ENCODE assay signal across 18 cellular contexts in the genomic region with DNA sequence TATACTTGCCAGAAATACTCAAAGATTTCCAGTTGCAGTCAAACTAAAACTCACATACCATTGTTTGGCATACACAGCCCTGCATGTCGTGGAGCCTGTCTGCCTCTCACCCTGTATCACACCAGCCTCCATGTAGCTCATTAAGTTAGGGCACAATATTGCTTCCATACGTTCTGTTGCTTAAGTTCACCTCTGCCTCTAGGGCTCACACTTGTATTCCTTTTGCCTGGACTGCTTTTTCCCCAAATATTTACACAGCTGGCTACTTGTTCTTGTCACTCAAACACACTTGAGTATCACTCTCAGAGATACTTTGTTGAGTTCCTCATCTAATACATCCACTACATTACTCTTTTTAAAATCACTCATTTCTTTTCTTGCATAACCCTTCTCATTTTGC.
DNase-seq lines count a peak whose midpoint lies in the region; ATAC-seq and TF ChIP-seq lines count a peak whose summit lies in the region.
"Had no signal": no experiment of that assay in that cellular context is flagged by ENCODE, and none has a peak within 500 bp of the region (broad histone marks: within the 10 kb centered on the region; RNA-seq: fewer than 3 reads in every experiment).

No MANE protein-coding gene starts in this region.

- TF ChIP-seq CTCF in mucosa of descending colon (IDR thresholded peaks at IDR 0.05) (no peak), vagina (IDR thresholded peaks at IDR 0.05) (no peak), SK-N-SH (IDR thresholded peaks at IDR 0.05) (no peak), mammary epithelial cell (conservative IDR thresholded peaks at IDR 0.05 in 1 of 2, IDR thresholded peaks at IDR 0.05 in 1 of 2; ENCODE audit: extremely low read depth in 1 of 2, insufficient read depth in 1 of 2, low read depth in 1 of 2, low read length in 2 of 2) (no peak)

- 14% methylated on average over 2 of the region's 2 CpGs for WGBS in SK-N-SH (ENCODE audit: low lambda C conversion rate)
- WGBS in mammary epithelial cell (ENCODE audit: low coverage, missing lambda C conversion rate) = 19% methylated on average over 2 of the region's 2 CpGs

- no peak for TF ChIP-seq POLR2A in vagina (IDR thresholded peaks at IDR 0.05)

- no peaks in the 10 kb centered on the region for H3K9me3 ChIP-seq in mucosa of descending colon
- no peaks in the 10 kb centered on the region for H3K9me3 ChIP-seq in vagina
- H3K9me3 ChIP-seq in SK-N-SH = no peaks in the 10 kb centered on the region
- H3K9me3 ChIP-seq in mammary epithelial cell (replicated peaks; ENCODE audit: insufficient read depth, low read length) = no peaks in the 10 kb centered on the region
- H3K9me3 ChIP-seq: upper lobe of left lung had no signal

- H3K27ac ChIP-seq in vagina (no peak overlapping the region), SK-N-SH (ENCODE audit: low read depth in 2 of 2, low read length in 1 of 2) (no peak overlapping the region), mammary epithelial cell (ENCODE audit: insufficient read depth, low read depth, low read length) (no peak overlapping the region)
- H3K27ac ChIP-seq: BLaER1 treated with 17β-estradiol and CSF1 and Interleukin-3, amounts not matched to agents 10 nM and 100 nM; foreskin keratinocyte; upper lobe of left lung had no signal

- H3K4me1 ChIP-seq in mucosa of descending colon (ENCODE audit: low read depth) (peaks cover 8% of the 10 kb centered on the region), vagina (no peaks in the 10 kb centered on the region), SK-N-SH (ENCODE audit: control insufficient read depth in 1 of 2, insufficient read depth in 2 of 2, low read depth in 1 of 2, low read length in 1 of 2) (peaks cover 0 to 2% of the 10 kb centered on the region in 2 experiments; a peak in 1 of 4 replicates), mammary epithelial cell (ENCODE audit: insufficient read depth, low read length) (no peaks in the 10 kb centered on the region)
- H3K4me1 ChIP-seq: foreskin keratinocyte, upper lobe of left lung had no signal

- no peak overlapping the region for H3K4me2 ChIP-seq in SK-N-SH
- H3K4me2 ChIP-seq in mammary epithelial cell (ENCODE audit: insufficient read depth, low read depth, low read length) = no peak overlapping the region
- H3K4me2 ChIP-seq: BLaER1 treated with 17β-estradiol and CSF1 and Interleukin-3, amounts not matched to agents 10 nM and 100 nM had no signal

- H3K36me3 ChIP-seq in mucosa of descending colon (ENCODE audit: low read depth) = no peaks in the 10 kb centered on the region
- H3K36me3 ChIP-seq in vagina = no peaks in the 10 kb centered on the region
- H3K36me3 ChIP-seq in SK-N-SH (replicated peaks in 1 of 2; ENCODE audit: control insufficient read depth in 1 of 2, insufficient read depth in 2 of 2, low read length in 1 of 2) = no peaks in the 10 kb centered on the region
- no peaks in the 10 kb centered on the region for H3K36me3 ChIP-seq in mammary epithelial cell (ENCODE audit: insufficient read depth, low read length)
- H3K36me3 ChIP-seq: BLaER1 treated with 17β-estradiol and CSF1 and Interleukin-3, amounts not matched to agents 10 nM and 100 nM; upper lobe of left lung had no signal

- H2AFZ ChIP-seq in SK-N-SH (ENCODE audit: low read depth) (no peak overlapping the region), mammary epithelial cell (ENCODE audit: low read depth, low read length) (no peak overlapping the region)

- DNase-seq in NCI-H146 (lab: John Stamatoyannopoulos, UW) = peak; percentile 17
- DNase-seq in NCI-H146 treated with DMSO at 0.1 percent for 48 hours (lab: John Stamatoyannopoulos, UW; ENCODE audit: unreplicated experiment) = no peak
- peak; percentile 35 for DNase-seq in NCI-H1436 (lab: John Stamatoyannopoulos, UW)
- peak; percentile 87 for DNase-seq in NCI-H69 (lab: John Stamatoyannopoulos, UW)
- no peak for DNase-seq in mucosa of descending colon
- DNase-seq in vagina (ENCODE audit: extremely low spot score in 2 of 2) = no peak
- no peak for DNase-seq in SK-N-SH
- no peak for DNase-seq in mammary epithelial cell
- DNase-seq: activated CD4-positive, alpha-beta T cell treated with anti-CD3 and anti-CD28 coated beads, Interleukin-2, amount 50 U/mL, for 48 hours; activated T-cell treated with anti-CD3 and anti-CD28 coated beads, Interleukin-2, amount 50 U/mL, for 24 hours; EL; foreskin keratinocyte; NCI-H524 treated with DMSO at 0.1 percent for 48 hours; stimulated activated CD4-positive, alpha-beta T cell treated with anti-CD3 and anti-CD28 coated beads, Interleukin-15, amount 100 ng/mL, for 24 hours; SW 1271; upper lobe of left lung had no signal

- intact Hi-C loops in mucosa of descending colon (cut with DNase I, micrococcal nuclease) = no loop called here
- intact Hi-C loops in vagina (cut with DNase I) = no loop called here
- intact Hi-C loops in mammary epithelial cell (cut with micrococcal nuclease) = no loop called here

- dilution Hi-C loops in mammary epithelial cell (cut with HindIII; ENCODE audit: low sequenced_read_pairs) = loop anchor here (5.0 kb wide), 1 partner anchor 83 kb away; no protein-coding TSS in a partner anchor

- no peaks in the 10 kb centered on the region for H3F3A ChIP-seq in SK-N-SH (replicated peaks; ENCODE audit: insufficient read depth)

- no peaks in the 10 kb centered on the region for H4K20me1 ChIP-seq in SK-N-SH (ENCODE audit: insufficient read depth)
- no peaks in the 10 kb centered on the region for H4K20me1 ChIP-seq in mammary epithelial cell (ENCODE audit: insufficient read depth, low read length)

- TF ChIP-seq EP300 in SK-N-SH (IDR thresholded peaks at IDR 0.05; ENCODE audit: borderline replicate concordance in 1 of 2, low read depth in 1 of 2, low read length in 1 of 2) = no peak

- H3K9me2 ChIP-seq in SK-N-SH = no peaks in the 10 kb centered on the region

- no peaks in the 10 kb centered on the region for H3K79me2 ChIP-seq in SK-N-SH (ENCODE audit: insufficient read depth)
- H3K79me2 ChIP-seq in mammary epithelial cell (ENCODE audit: insufficient read depth, low read length) = no peaks in the 10 kb centered on the region

- H3K27me3 ChIP-seq in vagina (no peaks in the 10 kb centered on the region), SK-N-SH (ENCODE audit: insufficient read depth) (no peaks in the 10 kb centered on the region), mammary epithelial cell (ENCODE audit: insufficient read depth, low read length) (peaks cover 2% of the 10 kb centered on the region)
- H3K27me3 ChIP-seq: foreskin keratinocyte, upper lobe of left lung had no signal

- TF ChIP-seq RAD21 in SK-N-SH (IDR thresholded peaks at IDR 0.05; ENCODE audit: low read length) = no peak

- in situ Hi-C loops in mammary epithelial cell (cut with MboI; ENCODE audit: low sequenced_read_pairs in 2 of 2) = no loop called here

- POLR2A ChIA-PET in SK-N-SH (lab: Yijun Ruan, JAX) = no interaction called here

- no TSS peak for BruUV-seq in mammary epithelial cell (replicated peaks; lab: Mats Ljungman, UMichigan)

- CTCF ChIA-PET in SK-N-SH (lab: Yijun Ruan, JAX) = interaction anchor here (1.4 kb wide), 1 partner anchor 116 kb away, joined by 3 read pairs; no protein-coding TSS in a partner anchor
- CTCF ChIA-PET in mammary epithelial cell (lab: Charles Lee; ENCODE audit: low non-redundant PET) = no interaction called here

- ATAC-seq in mucosa of descending colon = peak; percentile 63
- ATAC-seq: foreskin keratinocyte, HCT116 had no signal

- H3K4me3 ChIP-seq in mucosa of descending colon (no peak overlapping the region), vagina (no peak overlapping the region), SK-N-SH (ENCODE audit: low read depth in 2 of 2, low read length in 1 of 2) (no peak overlapping the region), mammary epithelial cell (replicated peaks in 1 of 3; ENCODE audit: insufficient read depth in 1 of 3, low read depth in 2 of 3, low read length in 3 of 3) (no peak overlapping the region)
- H3K4me3 ChIP-seq: BLaER1 treated with 17β-estradiol and CSF1 and Interleukin-3, amounts not matched to agents 10 nM and 100 nM; upper lobe of left lung had no signal

- H3K9ac ChIP-seq in SK-N-SH (no peak overlapping the region), mammary epithelial cell (ENCODE audit: insufficient read depth, low read length) (no peak overlapping the region)
- H3K9ac ChIP-seq: BLaER1 treated with 17β-estradiol and CSF1 and Interleukin-3, amounts not matched to agents 10 nM and 100 nM had no signal

TF ChIP-seq in SK-N-SH, 30 proteins besides CTCF, POLR2A, EP300 and RAD21 (continues in another document):
- TF ChIP-seq MEF2A (IDR thresholded peaks at IDR 0.05; ENCODE audit: borderline replicate concordance, low read depth) = no peak
- TF ChIP-seq SIN3A (IDR thresholded peaks at IDR 0.05; ENCODE audit: borderline replicate concordance, low read depth, low read length) = no peak
- TF ChIP-seq RCOR1 (IDR thresholded peaks at IDR 0.05; ENCODE audit: low read length) = no peak
- no peak for TF ChIP-seq ELF1 (IDR thresholded peaks at IDR 0.05)
- TF ChIP-seq MXI1 (IDR thresholded peaks at IDR 0.05; ENCODE audit: low read depth, low read length) = no peak
- TF ChIP-seq RFX5 (IDR thresholded peaks at IDR 0.05; ENCODE audit: low read length) = no peak
- TF ChIP-seq, protein P1, sequence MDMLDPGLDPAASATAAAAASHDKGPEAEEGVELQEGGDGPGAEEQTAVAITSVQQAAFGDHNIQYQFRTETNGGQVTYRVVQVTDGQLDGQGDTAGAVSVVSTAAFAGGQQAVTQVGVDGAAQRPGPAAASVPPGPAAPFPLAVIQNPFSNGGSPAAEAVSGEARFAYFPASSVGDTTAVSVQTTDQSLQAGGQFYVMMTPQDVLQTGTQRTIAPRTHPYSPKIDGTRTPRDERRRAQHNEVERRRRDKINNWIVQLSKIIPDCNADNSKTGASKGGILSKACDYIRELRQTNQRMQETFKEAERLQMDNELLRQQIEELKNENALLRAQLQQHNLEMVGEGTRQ (IDR thresholded peaks at IDR 0.05; ENCODE audit: borderline replicate concordance, low read depth, low read length) = no peak
- TF ChIP-seq POLR2AphosphoS5 (IDR thresholded peaks at IDR 0.05; ENCODE audit: low read depth, low read length) = no peak
- TF ChIP-seq FOSL2 (IDR thresholded peaks at IDR 0.05; ENCODE audit: borderline replicate concordance, low read depth) = no peak

Comparison
In these comparisons a context has a peak if more than half of its experiments do, and no peak if none do; other contexts are left out.
1. DNase-seq: peak in NCI-H146 (single experiment), NCI-H1436 (single experiment) and NCI-H69 (single experiment); none in NCI-H146 treated with DMSO at 0.1 percent for 48 hours (single experiment), mucosa of descending colon (0 of 3), vagina (0 of 2), SK-N-SH (single experiment) and mammary epithelial cell (single experiment).